23 cellular contexts compared by ENCODE assay signal in genomic region chr7:37320140-37320839, GRCh38.
DNase-seq lines count a peak whose midpoint lies in the region; ATAC-seq, FAIRE-seq and TF ChIP-seq lines count a peak whose summit lies in the region.
"Had no signal": no experiment of that assay in that cellular context is flagged by ENCODE, and none has a peak within 500 bp of the region (broad histone marks: within the 10 kb centered on the region; RNA-seq: fewer than 3 reads in every experiment).

No MANE protein-coding gene starts in this region.

- 70% methylated on average over 6 of the region's 6 CpGs for WGBS in hepatocyte (ENCODE audit: low lambda C conversion rate, missing lambda C conversion rate)
- WGBS in smooth muscle cell (ENCODE audit: low lambda C conversion rate), result 30% methylated on average over 6 of the region's 6 CpGs

- no peak for FAIRE-seq in GM12891 (lab: Jason Lieb, UNC)
- FAIRE-seq: colon had no signal

- no peaks in the 10 kb centered on the region for H3K27me3 ChIP-seq in hepatocyte
- H3K27me3 ChIP-seq in smooth muscle cell (ENCODE audit: low read depth), result no peaks in the 10 kb centered on the region
- H3K27me3 ChIP-seq: Peyer's patch, SJSA1 had no signal

- H3K36me3 ChIP-seq in hepatocyte (replicated peaks; ENCODE audit: insufficient read depth, low read depth) (no peaks in the 10 kb centered on the region), smooth muscle cell (ENCODE audit: low read depth) (no peaks in the 10 kb centered on the region)
- H3K36me3 ChIP-seq: Peyer's patch, SJSA1 had no signal

- H3F3A ChIP-seq in smooth muscle cell (ENCODE audit: low read depth), result peaks cover 6% of the 10 kb centered on the region

- H3K4me3 ChIP-seq in hepatocyte (no peak overlapping the region), smooth muscle cell (no peak overlapping the region)
- H3K4me3 ChIP-seq: Peyer's patch, SJSA1 had no signal

- H4K20me1 ChIP-seq in hepatocyte (ENCODE audit: insufficient read depth, poor library complexity, severe bottlenecking) (no peaks in the 10 kb centered on the region), smooth muscle cell (ENCODE audit: low read depth) (no peaks in the 10 kb centered on the region)

- H3K9me3 ChIP-seq in hepatocyte (ENCODE audit: low read depth), result no peaks in the 10 kb centered on the region
- H3K9me3 ChIP-seq in smooth muscle cell (replicated peaks; ENCODE audit: low read depth), result no peaks in the 10 kb centered on the region
- H3K9me3 ChIP-seq: Peyer's patch, SJSA1 had no signal

- ATAC-seq in T-cell (replicated peaks in 1 of 4) (no peak), GM19328 (IDR thresholded peaks at IDR 0.05; ENCODE audit: unreplicated experiment) (no peak)
- ATAC-seq: left colon had no signal

- no peak overlapping the region for H3K4me3 Mint-ChIP-seq in activated CD4-positive, alpha-beta T cell treated with anti-CD3 and anti-CD28 coated beads, Interleukin-2, amount 10 ng/mL, durations not matched to agents 24 days and 14 days
- no peak overlapping the region for H3K4me3 Mint-ChIP-seq in T-cell
- H3K4me3 Mint-ChIP-seq: activated naive CD8-positive, alpha-beta T cell; CD4-positive, alpha-beta T cell; endodermal cell; nephron progenitor cell; T-helper 2 cell treated with Interferon-gamma antibody and Interleukin-4, amounts not matched to agents 5 μg/mL and 100 μg/mL, for 36 hours had no signal

- H3K9me2 ChIP-seq in hepatocyte (replicated peaks; ENCODE audit: insufficient read depth), result no peaks in the 10 kb centered on the region

- peak overlapping the region; percentile 33 for H3K9ac ChIP-seq in smooth muscle cell (ENCODE audit: low read depth)

- H3K27me3 Mint-ChIP-seq in activated CD4-positive, alpha-beta T cell treated with anti-CD3 and anti-CD28 coated beads, Interleukin-2, amount 10 ng/mL, durations not matched to agents 24 days and 14 days, result no peaks in the 10 kb centered on the region
- H3K27me3 Mint-ChIP-seq in T-cell, result no peaks in the 10 kb centered on the region
- H3K27me3 Mint-ChIP-seq: activated naive CD8-positive, alpha-beta T cell; CD4-positive, alpha-beta T cell had no signal

- TF ChIP-seq POLR2A in GM12891 (IDR thresholded peaks at IDR 0.05; ENCODE audit: low read depth, low read length), result 0 out of 2 replicates have a peak, but pooled peaks have one; percentile 4

- DNase-seq in GM12891 (ENCODE audit: insufficient read length, low spot score) (no peak), SW480 (ENCODE audit: low spot score) (peak; percentile 71), hepatocyte (ENCODE audit: low spot score) (peak; percentile 12), smooth muscle cell (lab: John Stamatoyannopoulos, UW; ENCODE audit: unreplicated experiment) (no peak), T-cell (no peak)
- DNase-seq in activated CD4-positive, alpha-beta T cell treated with anti-CD3 and anti-CD28 coated beads, Interleukin-2, amount 10 ng/mL, durations not matched to agents 24 days and 14 days, result no peak
- DNase-seq: activated CD8-positive, alpha-beta memory T cell treated with anti-CD3 and anti-CD28 coated beads, Interleukin-2, amount 50 U/mL, for 4 hours; CD4-positive, alpha-beta T cell; endodermal cell; GDM1; left colon; NCI-H1105 treated with DMSO at 0.1 percent for 48 hours; NCI-H2081; NCI-H524 treated with DMSO at 0.1 percent for 48 hours; nephron progenitor cell; Peyer's patch; posterior cingulate gyrus had no signal

- peaks cover 4% of the 10 kb centered on the region for H3K9me3 Mint-ChIP-seq in activated CD4-positive, alpha-beta T cell treated with anti-CD3 and anti-CD28 coated beads, Interleukin-2, amount 10 ng/mL, durations not matched to agents 24 days and 14 days
- no peaks in the 10 kb centered on the region for H3K9me3 Mint-ChIP-seq in T-cell
- H3K9me3 Mint-ChIP-seq: activated T-helper 2 cell treated with anti-CD3 and anti-CD28 coated beads, Interferon-gamma antibody, Interleukin-2, Interleukin-4, amounts not matched to agents 10 μg/mL and 5 μg/mL and 100 μg/mL, durations not matched to agents 14 hours and 24 hours and 36 hours; CD4-positive, alpha-beta T cell; endodermal cell; nephron progenitor cell; T-helper 2 cell treated with Interferon-gamma antibody and Interleukin-4, amounts not matched to agents 5 μg/mL and 100 μg/mL, for 36 hours had no signal

- CTCF ChIA-PET in T-cell (lab: Charles Lee), result interaction anchor here in 1 of 2 donors (1.3 kb wide), 1 partner anchor 10 kb away, joined by 4 read pairs; no protein-coding TSS in a partner anchor

- H3K27ac ChIP-seq in hepatocyte, result no peak overlapping the region
- H3K27ac ChIP-seq in smooth muscle cell (ENCODE audit: low read depth), result peak overlapping the region; percentile 58
- H3K27ac ChIP-seq: Peyer's patch, SJSA1 had no signal

- H3K4me2 ChIP-seq in hepatocyte, result no peak overlapping the region
- H3K4me2 ChIP-seq in smooth muscle cell, result peak overlapping the region; percentile 70

- H3K27ac Mint-ChIP-seq in activated CD4-positive, alpha-beta T cell treated with anti-CD3 and anti-CD28 coated beads, Interleukin-2, amount 10 ng/mL, durations not matched to agents 24 days and 14 days, result no peak overlapping the region
- H3K27ac Mint-ChIP-seq in T-cell, result no peak overlapping the region
- H3K27ac Mint-ChIP-seq: activated naive CD8-positive, alpha-beta T cell; activated T-helper 2 cell treated with anti-CD3 and anti-CD28 coated beads, Interferon-gamma antibody, Interleukin-2, Interleukin-4, amounts not matched to agents 10 μg/mL and 5 μg/mL and 100 μg/mL, durations not matched to agents 14 hours and 24 hours and 36 hours; CD4-positive, alpha-beta T cell; endodermal cell; nephron progenitor cell; T-helper 2 cell treated with Interferon-gamma antibody and Interleukin-4, amounts not matched to agents 5 μg/mL and 100 μg/mL, for 36 hours had no signal

- H3K79me2 ChIP-seq in hepatocyte (no peaks in the 10 kb centered on the region), smooth muscle cell (ENCODE audit: low read depth) (no peaks in the 10 kb centered on the region)

- peaks cover 10% of the 10 kb centered on the region for H3K4me1 Mint-ChIP-seq in activated CD4-positive, alpha-beta T cell treated with anti-CD3 and anti-CD28 coated beads, Interleukin-2, amount 10 ng/mL, durations not matched to agents 24 days and 14 days
- peaks cover 15 to 20% (median 17%) of the 10 kb centered on the region in 3 donors for H3K4me1 Mint-ChIP-seq in T-cell

- intact Hi-C loops in activated CD4-positive, alpha-beta T cell treated with anti-CD3 and anti-CD28 coated beads, Interleukin-2, amount 10 ng/mL, durations not matched to agents 24 days and 14 days (cut with micrococcal nuclease), result no loop called here

- H3K4me1 ChIP-seq in hepatocyte (ENCODE audit: insufficient read depth) (peaks cover 5% of the 10 kb centered on the region), smooth muscle cell (ENCODE audit: low read depth) (peaks cover 3% of the 10 kb centered on the region)
- H3K4me1 ChIP-seq: Peyer's patch had no signal

- peaks cover 27% of the 10 kb centered on the region for H3K36me3 Mint-ChIP-seq in activated CD4-positive, alpha-beta T cell treated with anti-CD3 and anti-CD28 coated beads, Interleukin-2, amount 10 ng/mL, durations not matched to agents 24 days and 14 days (ENCODE audit: low read depth)
- peaks cover 22% of the 10 kb centered on the region for H3K36me3 Mint-ChIP-seq in T-cell

- H2AFZ ChIP-seq in hepatocyte, result no peak overlapping the region
- H2AFZ ChIP-seq in smooth muscle cell (ENCODE audit: low read depth), result no peak overlapping the region

- TF ChIP-seq CTCF in hepatocyte (IDR thresholded peaks at IDR 0.05; ENCODE audit: poor library complexity) (no peak), smooth muscle cell (IDR thresholded peaks at IDR 0.05; ENCODE audit: borderline replicate concordance, insufficient read depth, poor library complexity, severe bottlenecking) (no peak)

- POLR2A ChIA-PET in T-cell (lab: Charles Lee), result interaction anchor here in 1 of 2 donors (0.7 kb wide), 2 partner anchors 15 to 43 kb away, joined by 3 read pairs; no protein-coding TSS in a partner anchor

TF ChIP-seq in GM12891, 5 proteins besides CTCF, POLR2A, EP300 and RAD21:
- no peak for TF ChIP-seq TAF1 (IDR thresholded peaks at IDR 0.05; ENCODE audit: low read depth, low read length)
- TF ChIP-seq SPI1 (IDR thresholded peaks at IDR 0.05; ENCODE audit: low read depth, low read length), result no peak
- no peak for TF ChIP-seq POU2F2 (IDR thresholded peaks at IDR 0.05; ENCODE audit: low read depth, low read length)
- TF ChIP-seq PAX5 (IDR thresholded peaks at IDR 0.05; ENCODE audit: insufficient read depth, low read length, severe bottlenecking), result no peak

Comparison
In these comparisons a context has a peak if more than half of its experiments do, and no peak if none do; other contexts are left out.
1. DNase-seq: peak in SW480 (single experiment) and hepatocyte (single experiment); none in GM12891 (single experiment), smooth muscle cell (single experiment), activated CD4-positive, alpha-beta T cell treated with anti-CD3 and anti-CD28 coated beads, Interleukin-2, amount 10 ng/mL, durations not matched to agents 24 days and 14 days (single experiment) and T-cell (0 of 34).